8 cellular contexts compared by ENCODE assay signal in the genomic region with DNA sequence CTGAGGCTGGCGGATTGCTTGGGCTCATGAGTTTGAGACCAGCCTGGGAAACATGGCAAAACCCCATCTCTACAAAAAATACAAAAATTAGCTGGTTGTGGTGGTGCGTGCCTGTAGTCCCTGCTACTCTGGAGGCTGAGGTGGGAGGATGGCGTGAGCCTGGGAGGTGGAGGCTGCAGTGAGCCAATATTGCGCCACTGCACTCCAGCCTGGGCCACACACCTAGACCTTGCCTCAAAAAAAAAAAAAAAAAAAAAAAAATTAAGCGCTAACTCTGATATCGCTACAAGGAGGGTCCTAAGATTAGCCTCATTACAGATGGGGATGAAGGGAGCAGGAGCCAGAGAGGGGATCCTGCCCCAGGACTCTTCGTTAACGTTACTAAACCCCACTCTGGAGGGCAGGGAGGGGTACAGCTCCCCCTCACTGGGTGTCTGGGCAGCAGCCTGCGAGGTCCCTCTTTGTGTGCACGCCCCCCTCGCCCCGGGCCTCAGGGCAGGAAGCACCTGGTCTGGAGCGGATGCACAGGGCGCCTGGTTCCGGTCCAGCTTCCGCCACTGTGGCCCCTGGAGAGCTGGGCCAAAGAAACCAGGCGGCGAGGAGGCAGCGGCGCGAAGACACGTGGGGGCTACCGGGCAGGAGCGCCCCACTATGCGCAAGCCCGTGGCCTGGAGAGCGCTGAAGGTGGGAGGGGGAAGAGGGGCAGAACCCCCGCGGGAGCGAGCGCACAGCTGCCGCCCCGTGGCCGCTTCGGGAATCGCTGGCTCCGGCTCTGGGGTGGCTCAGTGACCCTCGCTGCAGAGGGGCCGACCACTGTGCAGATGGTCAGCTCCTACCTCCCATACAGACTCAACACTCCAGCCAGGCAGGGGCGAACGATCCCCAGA. TPM values are rescaled to one million over a fixed set of nuclear protein-coding genes. Genes with fewer than 3 reads are reported as not detected.
DNase-seq lines count a peak whose midpoint lies in the region; ATAC-seq and TF ChIP-seq lines count a peak whose summit lies in the region.

No MANE protein-coding gene starts in this region.

- H3K4me3 Mint-ChIP-seq in naive B cell: peak overlapping the region; percentile 89 to 99 (median 97)

- 36 to 40% methylated on average over 20 to 39 of the region's 41 CpGs for WGBS in tibial nerve, 2 donors

- H3K27me3 ChIP-seq in HL-60 (ENCODE audit: insufficient read depth, poor library complexity, severe bottlenecking) (no peaks in the 10 kb centered on the region), tibial nerve (no peaks in the 10 kb centered on the region)

- peak; percentile 19 to 86 for TF ChIP-seq EP300 in tibial nerve (IDR thresholded peaks at IDR 0.05)

- H3K27ac ChIP-seq in HL-60 (replicated peaks) (peak overlapping the region; percentile 99), tibial nerve (peak overlapping the region in 3 of 4 donors; percentile 81 to 93 (median 88))

- ATAC-seq in naive B cell (ENCODE audit: low read depth in 2 of 2) (peak; percentile 69 to 71), GM19023 (IDR thresholded peaks at IDR 0.05; ENCODE audit: unreplicated experiment) (no peak)

- DNase-seq in GM13976 (ENCODE audit: low spot score) (peak; percentile 88), HL-60 (ENCODE audit: low read depth in 1 of 2, low spot score in 1 of 2) (peak; percentile 95 to 97), naive B cell (peak; percentile 99), tibial nerve (ENCODE audit: low spot score in 2 of 2) (no peak), ACHN (no peak)
- DNase-seq in activated CD4-positive, alpha-beta T cell treated with anti-CD3 and anti-CD28 coated beads, Interleukin-2, amount 50 U/mL, for 48 hours: peak; percentile 79 to 81
- peak; percentile 58 for DNase-seq in effector CD4-positive, alpha-beta T cell

- H3K36me3 ChIP-seq in tibial nerve: peaks cover 0 to 38% (median 0%) of the 10 kb centered on the region in 3 donors

- in situ Hi-C loops in GM13976 (cut with MboI; ENCODE audit: low sequenced_read_pairs, unreplicated experiment) (no loop called here), ACHN (cut with HindIII; ENCODE audit: low pct_ligation_motif_present, low pct_unique_long_range_greater_than_20kb, low sequenced_read_pairs) (no loop called here)

- no peaks in the 10 kb centered on the region for H3K9me3 ChIP-seq in tibial nerve

- peak overlapping the region; percentile 91 to 100 (median 100) for H3K27ac Mint-ChIP-seq in naive B cell

- no peak for TF ChIP-seq POLR2A in tibial nerve (IDR thresholded peaks at IDR 0.05)

- H3K4me1 ChIP-seq in tibial nerve: peaks cover 0 to 49% (median 20%) of the 10 kb centered on the region in 4 donors

- H3K4me3 ChIP-seq in HL-60 (replicated peaks; ENCODE audit: insufficient read depth, low read length): peak overlapping the region; percentile 48
- H3K4me3 ChIP-seq in tibial nerve: peak overlapping the region in 2 of 4 donors; percentile 34 to 35

- H3K27me3 Mint-ChIP-seq in naive B cell: no peaks in the 10 kb centered on the region

- peaks cover 6 to 9% of the 10 kb centered on the region in 2 donors for H3K36me3 Mint-ChIP-seq in naive B cell

- peaks cover 28 to 50% (median 44%) of the 10 kb centered on the region in 3 donors for H3K4me1 Mint-ChIP-seq in naive B cell

- H3K9me3 Mint-ChIP-seq in naive B cell: no peaks in the 10 kb centered on the region

- TF ChIP-seq CTCF in GM13976 (IDR thresholded peaks at IDR 0.05; ENCODE audit: borderline replicate concordance, control extremely low read depth, extremely low read depth, insufficient read depth, missing control alignments) (peak; percentile 95), HL-60 (IDR thresholded peaks at IDR 0.05; ENCODE audit: insufficient read depth, low read length) (peak; percentile 85), tibial nerve (IDR thresholded peaks at IDR 0.05) (peak; percentile 58 to 86 (median 76))

RNA-seq across cellular contexts. Expression of gene LYL1, which starts 1.5 kb away (rescaled TPM):
- 10 to 100 TPM; 39.9 to 88.3 (median 50.8) TPM for polyA plus RNA-seq in naive B cell (ENCODE audit: low read depth in 6 of 6)
- 10 to 100 TPM; 21.1 to 43.5 (median 25.8) TPM for total RNA-seq in tibial nerve

RNA-seq across cellular contexts. Expression of gene TRMT1, which starts 12.3 kb away (rescaled TPM):
- 10 to 100 TPM; 20.2 to 36.3 (median 24.1) TPM for polyA plus RNA-seq in naive B cell (ENCODE audit: low read depth in 6 of 6)
- total RNA-seq in tibial nerve: 10 to 100 TPM; 38.4 to 92.7 (median 49.2) TPM

RNA-seq across cellular contexts. Expression of gene NACC1, which starts 13.9 kb away (rescaled TPM):
- polyA plus RNA-seq in naive B cell (ENCODE audit: low read depth in 6 of 6): 1 to 10 TPM in 2 of 6 donors, under 1 TPM in 4; 0.47 to 1.4 (median 0.67) TPM
- 10 to 100 TPM; 15.3 to 37.1 (median 25.8) TPM for total RNA-seq in tibial nerve

RNA-seq across cellular contexts. Expression of gene STX10, which starts 46.0 kb away (rescaled TPM):
- polyA plus RNA-seq in naive B cell (ENCODE audit: low read depth in 6 of 6): 10 to 100 TPM; 48.2 to 84.3 (median 60.0) TPM
- total RNA-seq in tibial nerve: 100 to 1,000 TPM in 1 of 4 donors, 10 to 100 TPM in 3; 58.6 to 145 (median 86.6) TPM

RNA-seq across cellular contexts. Expression of gene IER2, which starts 46.0 kb away (rescaled TPM):
- 1,000 to 10,000 TPM in 2 of 6 donors, 100 to 1,000 TPM in 4; 351 to 1,131 (median 562) TPM for polyA plus RNA-seq in naive B cell (ENCODE audit: low read depth in 6 of 6)
- 10 to 100 TPM; 37.3 to 77.4 (median 58.3) TPM for total RNA-seq in tibial nerve

Comparison
In these comparisons a context has a peak if more than half of its experiments do, and no peak if none do; other contexts are left out.
1. DNase-seq: peak in GM13976 (single experiment), HL-60 (2 of 2), activated CD4-positive, alpha-beta T cell treated with anti-CD3 and anti-CD28 coated beads, Interleukin-2, amount 50 U/mL, for 48 hours (2 of 2), effector CD4-positive, alpha-beta T cell (single experiment) and naive B cell (single experiment); none in tibial nerve (0 of 2) and ACHN (single experiment).
2. Peak in every context shown above with its lines, with median percentiles within 50 percentile points of each other: CTCF ChIP-seq.